10 cellular contexts compared by ENCODE assay signal in the genomic region with DNA sequence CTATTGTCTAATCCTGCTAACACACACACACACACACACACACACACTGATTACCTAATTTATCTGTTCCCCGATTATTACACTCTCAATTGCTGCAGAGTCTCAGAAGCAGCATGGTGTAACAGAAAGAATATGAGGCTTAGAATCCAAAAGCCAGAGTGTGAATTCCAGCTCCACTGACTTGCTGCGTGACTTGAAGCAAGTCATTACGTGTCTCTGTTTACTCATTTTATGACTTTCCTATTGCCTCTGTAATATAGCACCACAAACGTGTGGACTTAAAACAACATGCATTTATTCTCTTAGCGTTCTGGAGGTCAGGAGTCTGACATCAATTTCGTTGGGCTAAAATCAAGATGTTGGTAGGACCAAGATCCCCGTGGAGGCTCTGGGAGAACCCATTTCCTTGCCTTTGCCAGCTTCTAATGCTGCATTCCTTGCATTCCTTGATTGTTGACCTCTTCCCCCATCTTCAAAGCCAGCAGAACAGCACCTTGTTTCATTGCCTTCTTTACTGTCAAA. TPM values are rescaled to one million over a fixed set of nuclear protein-coding genes. Genes with fewer than 3 reads are reported as not detected.
DNase-seq lines count a peak whose midpoint lies in the region; ATAC-seq, FAIRE-seq and TF ChIP-seq lines count a peak whose summit lies in the region.
"Had no signal": no experiment of that assay in that cellular context is flagged by ENCODE, and none has a peak within 500 bp of the region (broad histone marks: within the 10 kb centered on the region; RNA-seq: fewer than 3 reads in every experiment).

No MANE protein-coding gene starts in this region.

- TF ChIP-seq EP300 in SK-N-SH (IDR thresholded peaks at IDR 0.05; ENCODE audit: borderline replicate concordance in 1 of 2, low read depth in 1 of 2, low read length in 1 of 2) (no peak), H1 (IDR thresholded peaks at IDR 0.05; ENCODE audit: borderline replicate concordance in 1 of 2, low read depth in 2 of 2, low read length in 2 of 2) (no peak)

- 65% methylated on average over 7 of the region's 7 CpGs for whole genome bisulfite sequencing in SK-N-SH (ENCODE audit: low lambda C conversion rate)
- 71% methylated on average over 7 of the region's 7 CpGs; no CpG with 5 or more reads in 1 of the 2 experiments for WGBS in H1 (ENCODE audit: extremely low coverage in 1 of 2, insufficient coverage in 1 of 2, insufficient read length in 1 of 2, insufficient replicate concordance in 2 of 2, low coverage in 1 of 2, low lambda C conversion rate in 2 of 2, missing lambda C conversion rate in 1 of 2), 2 experiments
- WGBS in prostate gland, result 28% methylated on average over 7 of the region's 7 CpGs

- H3K36me3 ChIP-seq in SK-N-SH (replicated peaks in 1 of 2; ENCODE audit: control insufficient read depth in 1 of 2, insufficient read depth in 2 of 2, low read length in 1 of 2), result no peaks in the 10 kb centered on the region
- no peaks in the 10 kb centered on the region; a peak in 2 of 8 replicates for H3K36me3 ChIP-seq in H1 (ENCODE audit: control insufficient read depth in 2 of 4, insufficient read depth in 4 of 4, low read length in 3 of 4)
- H3K36me3 ChIP-seq in prostate gland, result no peaks in the 10 kb centered on the region
- H3K36me3 ChIP-seq: tibial artery had no signal

- H3K27me3 ChIP-seq in SK-N-SH (ENCODE audit: insufficient read depth), result no peaks in the 10 kb centered on the region
- H3K27me3 ChIP-seq in H1 (replicated peaks in 1 of 4; ENCODE audit: control insufficient read depth in 3 of 4, extremely low read depth in 1 of 4, insufficient read depth in 3 of 4, low read length in 3 of 4), result no peaks in the 10 kb centered on the region
- no peaks in the 10 kb centered on the region for H3K27me3 ChIP-seq in prostate gland (replicated peaks; ENCODE audit: insufficient read depth)
- H3K27me3 ChIP-seq: tibial artery had no signal

- H2BK120ac ChIP-seq in H1 (replicated peaks; ENCODE audit: low read depth, low read length), result no peak overlapping the region

- CTCF ChIA-PET in SK-N-SH (lab: Yijun Ruan, JAX) (interaction anchor here (1.0 to 3.9 kb wide), 3 partner anchors 48 to 377 kb away, joined by 3 to 17 read pairs (median 3); no protein-coding TSS in a partner anchor), H1 (lab: Charles Lee; ENCODE audit: partially characterized antibody) (interaction anchor here (1.0 to 3.2 kb wide), 6 partner anchors 9 to 102 kb away, joined by 3 to 16 read pairs (median 4); partner anchors contain the start of genes MRPS6 and SLC5A3)

- H3K79me2 ChIP-seq in SK-N-SH (ENCODE audit: insufficient read depth) (no peaks in the 10 kb centered on the region), H1 (ENCODE audit: control insufficient read depth in 1 of 2, insufficient read depth in 2 of 2, low read length in 2 of 2) (no peaks in the 10 kb centered on the region)

- H3K23ac ChIP-seq in H1 (ENCODE audit: insufficient read length), result no peak overlapping the region

- no peaks in the 10 kb centered on the region for H3K79me1 ChIP-seq in H1 (ENCODE audit: low read depth, low read length)

- H2AFZ ChIP-seq in SK-N-SH (ENCODE audit: low read depth), result no peak overlapping the region
- 0 out of 2 replicates have a peak overlapping the region, but pooled peaks have one; percentile 37 for H2AFZ ChIP-seq in H1 (ENCODE audit: low read length)

- TF ChIP-seq CTCF in SK-N-SH (IDR thresholded peaks at IDR 0.05), result no peak
- no peak for TF ChIP-seq CTCF in H1 (IDR thresholded peaks at IDR 0.05; ENCODE audit: control extremely low read depth in 1 of 3, insufficient read depth in 1 of 3, low read depth in 1 of 3, low read length in 3 of 3)
- TF ChIP-seq CTCF in prostate gland (IDR thresholded peaks at IDR 0.05), result no peak

- H3K4me3 ChIP-seq in SK-N-SH (ENCODE audit: low read depth in 2 of 2, low read length in 1 of 2) (no peak overlapping the region), H1 (ENCODE audit: extremely low read depth in 1 of 4, insufficient read depth in 2 of 4, low read depth in 3 of 4, low read length in 4 of 4) (no peak overlapping the region), prostate gland (no peak overlapping the region)
- H3K4me3 ChIP-seq: tibial artery had no signal

- intact Hi-C loops in prostate gland (cut with DNase I), result no loop called here
- intact Hi-C loops in Right ventricle myocardium inferior (cut with DNase I), result no loop called here

- H3K9me3 ChIP-seq in SK-N-SH (no peaks in the 10 kb centered on the region), H1 (ENCODE audit: insufficient read depth in 2 of 2, low read depth in 1 of 2, low read length in 1 of 2) (no peaks in the 10 kb centered on the region), prostate gland (no peaks in the 10 kb centered on the region)
- H3K9me3 ChIP-seq: tibial artery had no signal

- H4K91ac ChIP-seq in H1 (replicated peaks; ENCODE audit: insufficient read length, low read length), result peak overlapping the region; percentile 23

- no peak for DNase-seq in SK-N-SH
- DNase-seq in NCI-H748 treated with DMSO at 0.1 percent for 48 hours (lab: John Stamatoyannopoulos, UW), result peak; percentile 13
- peak in 1 of 2 experiments; percentile 45 for DNase-seq in H1 (ENCODE audit: low read depth in 1 of 2, low spot score in 2 of 2)
- DNase-seq in prostate gland (ENCODE audit: low spot score), result peak; percentile 29
- DNase-seq in Right ventricle myocardium inferior (ENCODE audit: missing footprints), result no peak
- DNase-seq in NCI-H774 (lab: John Stamatoyannopoulos, UW), result no peak
- DNase-seq: activated T-cell treated with anti-CD3 and anti-CD28 coated beads for 4 hours, tibial artery had no signal

- H3K9me2 ChIP-seq in SK-N-SH, result no peaks in the 10 kb centered on the region

- TF ChIP-seq POLR2A in H1 (IDR thresholded peaks at IDR 0.05; ENCODE audit: control extremely low read depth in 1 of 2, low read depth in 2 of 2, low read length in 2 of 2) (no peak), prostate gland (IDR thresholded peaks at IDR 0.05) (no peak)

- no peaks in the 10 kb centered on the region; the same call in 1 of the 2 replicates for H3K23me2 ChIP-seq in H1 (ENCODE audit: low read depth, low read length)

- FAIRE-seq in H1 (lab: Jason Lieb, UNC), result peak; percentile 58

- 0 out of 2 replicates have a peak overlapping the region, but pooled peaks have one; percentile 0 for H3K4me2 ChIP-seq in SK-N-SH
- 0 out of 4 replicates have a peak overlapping the region, but pooled peaks have one; percentile 20 to 24 for H3K4me2 ChIP-seq in H1 (ENCODE audit: insufficient read depth in 1 of 2, low read depth in 2 of 2, low read length in 2 of 2)

- no peak for ATAC-seq in SK-N-SH treated with all-trans-retinoic acid at 6 μM for 48 hours
- no peak for ATAC-seq in GM19455 (IDR thresholded peaks at IDR 0.05; ENCODE audit: unreplicated experiment)
- ATAC-seq in Right ventricle myocardium inferior, result no peak

- H2BK20ac ChIP-seq in H1 (ENCODE audit: low read length), result peak overlapping the region; percentile 6; the same call in 1 of the 2 replicates

- H3K14ac ChIP-seq in H1 (ENCODE audit: insufficient read length), result no peak overlapping the region

- H4K8ac ChIP-seq in H1 (ENCODE audit: extremely low read depth, insufficient read depth, low read length), result no peak overlapping the region

- no peak overlapping the region for H2BK15ac ChIP-seq in H1 (ENCODE audit: low read length)

- H3K9ac ChIP-seq in SK-N-SH (no peak overlapping the region), H1 (replicated peaks in 1 of 4; ENCODE audit: extremely low read depth in 1 of 4, low read depth in 3 of 4, low read length in 3 of 4) (no peak overlapping the region)

- no peak overlapping the region for H4K5ac ChIP-seq in H1 (ENCODE audit: insufficient read length, low read depth, low read length)

- H4K20me1 ChIP-seq in SK-N-SH (ENCODE audit: insufficient read depth), result no peaks in the 10 kb centered on the region
- H4K20me1 ChIP-seq in H1 (replicated peaks in 1 of 2; ENCODE audit: control insufficient read depth in 1 of 2, insufficient read depth in 2 of 2, low read length in 2 of 2), result no peaks in the 10 kb centered on the region

- peak overlapping the region; percentile 29 for H3K18ac ChIP-seq in H1 (ENCODE audit: extremely low read depth, low read length)

- no peak overlapping the region for H3K4ac ChIP-seq in H1 (replicated peaks; ENCODE audit: insufficient read length, low read depth, low read length)

- POLR2A ChIA-PET in SK-N-SH (lab: Yijun Ruan, JAX) (no interaction called here), H1 (lab: Charles Lee; ENCODE audit: partially characterized antibody) (interaction anchor here (1.2 to 2.7 kb wide), 3 partner anchors 13 to 57 kb away, joined by 3 to 8 read pairs (median 7); no protein-coding TSS in a partner anchor)

- peaks cover 36% of the 10 kb centered on the region for H3F3A ChIP-seq in SK-N-SH (replicated peaks; ENCODE audit: insufficient read depth)

- H2AK5ac ChIP-seq in H1 (ENCODE audit: low read depth, low read length), result 0 out of 2 replicates have a peak overlapping the region, but pooled peaks have one; percentile 5

- H2BK12ac ChIP-seq in H1 (ENCODE audit: low read depth, low read length), result 0 out of 2 replicates have a peak overlapping the region, but pooled peaks have one; percentile 51

- no peak overlapping the region for H3K56ac ChIP-seq in H1 (replicated peaks; ENCODE audit: insufficient read length, low read depth, low read length)

- peak overlapping the region; percentile 36; the same call in 1 of the 2 replicates for H2BK5ac ChIP-seq in H1 (ENCODE audit: low read depth, low read length)

- no peak overlapping the region for H3K27ac ChIP-seq in SK-N-SH (ENCODE audit: low read depth in 2 of 2, low read length in 1 of 2)
- peak overlapping the region; percentile 1; the same call in 1 of the 2 replicates for H3K27ac ChIP-seq in H1 (ENCODE audit: low read depth, low read length)
- H3K27ac ChIP-seq in prostate gland, result peak overlapping the region in 1 of 2 donors; percentile 3
- H3K27ac ChIP-seq: tibial artery had no signal

- TF ChIP-seq RAD21 in SK-N-SH (IDR thresholded peaks at IDR 0.05; ENCODE audit: low read length) (no peak), H1 (IDR thresholded peaks at IDR 0.05 in 1 of 2, conservative IDR thresholded peaks at IDR 0.05 in 1 of 2; ENCODE audit: low read depth in 2 of 2, low read length in 2 of 2) (no peak)

- H3K4me1 ChIP-seq in SK-N-SH (ENCODE audit: control insufficient read depth in 1 of 2, insufficient read depth in 2 of 2, low read depth in 1 of 2, low read length in 1 of 2) (peaks cover 2 to 50% of the 10 kb centered on the region in 2 experiments; a peak in 3 of 4 replicates), H1 (replicated peaks in 1 of 4; ENCODE audit: control insufficient read depth in 3 of 4, insufficient read depth in 4 of 4, low read length in 3 of 4) (peaks cover 6 to 16% (median 13%) of the 10 kb centered on the region in 4 experiments; a peak in 6 of 7 replicates), prostate gland (replicated peaks) (no peaks in the 10 kb centered on the region)

RNA-seq across cellular contexts. Expression of gene ATP5PO, which starts 55.9 kb away (rescaled TPM):
- 148 and 167 TPM in 2 replicates for polyA plus RNA-seq in SK-N-SH (2012; rRNA removed)
- 191 and 217 TPM in 2 replicates for polyA plus RNA-seq in SK-N-SH (2012; cell fraction: cytosol; rRNA removed)
- 53.4 and 58.6 TPM in 2 replicates for polyA plus RNA-seq in SK-N-SH (2012; cell fraction: nucleus; rRNA removed)
- total RNA-seq in H1 (2021; fragmentation: NEBNext Ultra II Directional; extraction: Animal tissue kit (Norgen Biotek cat#: 25700)), result 267 and 271 TPM in 2 replicates
- 152 and 251 TPM in 2 replicates for polyA plus RNA-seq in H1 (2011; rRNA removed)
- polyA plus RNA-seq in H1 (2011; cell fraction: cytosol; rRNA removed), result 304 TPM
- 123 TPM for polyA plus RNA-seq in H1 (2011; cell fraction: nucleus; rRNA removed)
- polyA plus RNA-seq in H1 (2012, experiment 1 of 2), result 327 to 385 TPM (median 339 TPM) in 4 replicates
- polyA plus RNA-seq in H1 (2012, experiment 2 of 2), result 102 TPM
- 472 TPM for polyA plus RNA-seq in H1 (2013, experiment 1 of 2)
- 490 TPM for polyA plus RNA-seq in H1 (2013, experiment 2 of 2)
- polyA minus RNA-seq in H1 (2011; rRNA and poly(A)+ RNA removed), result 126 and 191 TPM in 2 replicates
- polyA minus RNA-seq in H1 (2011; cell fraction: cytosol; rRNA and poly(A)+ RNA removed), result 69.6 TPM
- polyA minus RNA-seq in H1 (2011; cell fraction: nucleus; rRNA and poly(A)+ RNA removed), result 53.1 TPM
- total RNA-seq in prostate gland, result 100 to 1,000 TPM; 143 to 153 TPM
- total RNA-seq in Right ventricle myocardium inferior, result 886 TPM

Comparison
In these comparisons a context has a peak if more than half of its experiments do, and no peak if none do; other contexts are left out.
1. DNase-seq: peak in NCI-H748 treated with DMSO at 0.1 percent for 48 hours (single experiment) and prostate gland (single experiment); none in SK-N-SH (single experiment), Right ventricle myocardium inferior (single experiment) and NCI-H774 (single experiment).
2. Of the 17 proteins assayed by ChIP-seq in both H1 and SK-N-SH: peak only in H1: YY1; only in SK-N-SH: none; in both: TEAD4; in neither: 15.